ENCODE assay signal across 11 cellular contexts in genomic region chr10:132987671-132988571, GRCh38. TPM values are rescaled to one million over a fixed set of nuclear protein-coding genes. Genes with fewer than 3 reads are reported as not detected.
A peak's percentile ranks its signal among the peaks of the same experiment; 100 is the strongest.
DNase-seq lines count a peak whose midpoint lies in the region; ATAC-seq and TF ChIP-seq lines count a peak whose summit lies in the region.
"Had no signal": no experiment of that assay in that cellular context is flagged by ENCODE, and none has a peak within 500 bp of the region (broad histone marks: within the 10 kb centered on the region; RNA-seq: fewer than 3 reads in every experiment).

No MANE protein-coding gene starts in this region.

- no peaks in the 10 kb centered on the region for H4K20me1 ChIP-seq in osteoblast (ENCODE audit: insufficient read depth, low read length)

- H3K9me3 Mint-ChIP-seq in type B pancreatic cell, result no peaks in the 10 kb centered on the region
- H3K9me3 Mint-ChIP-seq in CD14-positive monocyte, result no peaks in the 10 kb centered on the region
- H3K9me3 Mint-ChIP-seq: activated T-cell treated with anti-CD3 and anti-CD28 coated beads, Interleukin-2, amount 50 U/mL, for 4 hours had no signal

- peaks cover 27% of the 10 kb centered on the region for H3K27me3 Mint-ChIP-seq in type B pancreatic cell
- peaks cover 3 to 17% (median 13%) of the 10 kb centered on the region in 3 donors for H3K27me3 Mint-ChIP-seq in CD14-positive monocyte (ENCODE audit: low read depth in 3 of 3)

- no peak overlapping the region for H3K4me3 Mint-ChIP-seq in type B pancreatic cell
- H3K4me3 Mint-ChIP-seq in CD14-positive monocyte, result no peak overlapping the region
- H3K4me3 Mint-ChIP-seq: activated T-cell treated with anti-CD3 and anti-CD28 coated beads, Interleukin-2, amount 50 U/mL, for 4 hours had no signal

- intact Hi-C loops in CD14-positive monocyte (cut with micrococcal nuclease), result no loop called here

- ATAC-seq in esophagus mucosa (peak; percentile 56), HG02678 (IDR thresholded peaks at IDR 0.05; ENCODE audit: unreplicated experiment) (no peak)
- ATAC-seq: activated T-cell treated with anti-CD3 and anti-CD28 coated beads, Interleukin-2, amount 50 U/mL, for 4 hours had no signal

- TF ChIP-seq CTCF in osteoblast (IDR thresholded peaks at IDR 0.05; ENCODE audit: extremely low read depth, low read depth, low read length), result no peak
- TF ChIP-seq CTCF in type B pancreatic cell (conservative IDR thresholded peaks at IDR 0.05), result no peak
- TF ChIP-seq CTCF in CD14-positive monocyte (IDR thresholded peaks at IDR 0.05), result no peak

- no peaks in the 10 kb centered on the region for H3K27me3 ChIP-seq in osteoblast (ENCODE audit: insufficient read depth, low read length)

- no peaks in the 10 kb centered on the region for H3K79me2 ChIP-seq in osteoblast (ENCODE audit: insufficient read depth, low read length)

- no peaks in the 10 kb centered on the region for H3K4me1 ChIP-seq in osteoblast (ENCODE audit: insufficient read depth, low read length)

- H3K36me3 ChIP-seq in osteoblast (ENCODE audit: insufficient read depth, low read length), result no peaks in the 10 kb centered on the region

- H3K27ac Mint-ChIP-seq in type B pancreatic cell (no peak overlapping the region), CD14-positive monocyte (no peak overlapping the region)

- H3K9me3 ChIP-seq in osteoblast (ENCODE audit: low read depth, low read length), result no peaks in the 10 kb centered on the region

- H3K36me3 Mint-ChIP-seq in type B pancreatic cell (no peaks in the 10 kb centered on the region), CD14-positive monocyte (no peaks in the 10 kb centered on the region)

- H2AFZ ChIP-seq in osteoblast (ENCODE audit: low read length), result peak overlapping the region; percentile 91

- peaks cover 6% of the 10 kb centered on the region for H3K4me1 Mint-ChIP-seq in type B pancreatic cell (ENCODE audit: unreplicated experiment)
- peaks cover 2% of the 10 kb centered on the region for H3K4me1 Mint-ChIP-seq in CD14-positive monocyte

- H3K27ac ChIP-seq in osteoblast (ENCODE audit: low read depth, low read length), result peak overlapping the region; percentile 58

- DNase-seq in Daoy (ENCODE audit: low read depth) (peak; percentile 94), RPMI7951 (ENCODE audit: low read depth) (peak; percentile 67), osteoblast (ENCODE audit: insufficient read length, low spot score, missing footprints) (peak; percentile 99), type B pancreatic cell (ENCODE audit: extremely low spot score, unreplicated experiment) (no peak), CD14-positive monocyte (ENCODE audit: low spot score) (no peak)
- DNase-seq in activated T-cell treated with anti-CD3 and anti-CD28 coated beads, Interleukin-2, amount 50 U/mL, for 48 hours, result no peak
- DNase-seq: activated T-cell treated with anti-CD3 and anti-CD28 coated beads, Interleukin-2, amount 50 U/mL, for 4 hours had no signal

- H3K4me2 ChIP-seq in osteoblast (ENCODE audit: insufficient read depth, low read length), result peak overlapping the region; percentile 78

- H3K4me3 ChIP-seq in osteoblast (ENCODE audit: insufficient read depth, low read length), result peak overlapping the region; percentile 63

RNA-seq across cellular contexts. Expression of gene CFAP46, which starts 45.6 kb away (rescaled TPM):
- total RNA-seq in Daoy (2014; rRNA removed; shearing (Covaris generic)), result 3.9 and 4.4 TPM in 2 replicates
- not detected in 2 replicates for total RNA-seq in RPMI7951 (2014; rRNA removed; shearing (Covaris generic))
- total RNA-seq in esophagus mucosa, result 0.64 TPM
- total RNA-seq in osteoblast, result under 0.01 and 0.29 TPM in 2 replicates
- 2.9 and 10.9 TPM in 2 replicates for total RNA-seq in type B pancreatic cell (ENCODE audit: low replicate concordance)
- polyA plus RNA-seq in CD14-positive monocyte, result not detected
- total RNA-seq: SK-MEL-5 had no signal
- polyA plus RNA-seq: urinary bladder had no signal

Comparison
In these comparisons a context has a peak if more than half of its experiments do, and no peak if none do; other contexts are left out.
1. DNase-seq: peak in Daoy (single experiment), RPMI7951 (single experiment) and osteoblast (single experiment); none in type B pancreatic cell (single experiment), activated T-cell treated with anti-CD3 and anti-CD28 coated beads, Interleukin-2, amount 50 U/mL, for 48 hours (0 of 2) and CD14-positive monocyte (single experiment).